ENCODE assay signal across 1 cellular context in the genomic region with DNA sequence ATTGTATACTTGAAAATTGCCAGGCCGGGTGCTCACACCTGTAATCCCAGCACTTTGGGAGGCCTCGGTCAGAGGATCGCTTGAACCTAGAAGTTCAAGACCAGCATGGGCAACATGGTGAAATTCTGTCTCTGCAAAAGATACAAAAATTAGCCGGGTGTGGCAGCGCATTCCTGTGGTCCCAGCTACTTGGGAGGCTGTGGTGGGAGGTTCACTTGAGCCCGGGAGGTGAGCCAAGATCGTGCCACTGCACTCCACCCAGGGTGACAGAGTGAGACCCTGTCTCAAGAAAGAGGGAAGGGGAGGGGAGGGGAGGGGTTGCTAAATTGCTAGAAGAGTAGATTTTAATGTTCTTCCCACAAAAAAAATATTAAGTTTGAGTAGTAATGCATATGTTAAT.
A peak's percentile ranks its signal among the peaks of the same experiment; 100 is the strongest.
TF ChIP-seq lines count a peak whose summit lies in the region.

No MANE protein-coding gene starts in this region.

TF ChIP-seq in GM12878, 131 proteins besides CTCF, POLR2A, EP300 and RAD21 (continued from another document):
- TF ChIP-seq, protein P1, sequence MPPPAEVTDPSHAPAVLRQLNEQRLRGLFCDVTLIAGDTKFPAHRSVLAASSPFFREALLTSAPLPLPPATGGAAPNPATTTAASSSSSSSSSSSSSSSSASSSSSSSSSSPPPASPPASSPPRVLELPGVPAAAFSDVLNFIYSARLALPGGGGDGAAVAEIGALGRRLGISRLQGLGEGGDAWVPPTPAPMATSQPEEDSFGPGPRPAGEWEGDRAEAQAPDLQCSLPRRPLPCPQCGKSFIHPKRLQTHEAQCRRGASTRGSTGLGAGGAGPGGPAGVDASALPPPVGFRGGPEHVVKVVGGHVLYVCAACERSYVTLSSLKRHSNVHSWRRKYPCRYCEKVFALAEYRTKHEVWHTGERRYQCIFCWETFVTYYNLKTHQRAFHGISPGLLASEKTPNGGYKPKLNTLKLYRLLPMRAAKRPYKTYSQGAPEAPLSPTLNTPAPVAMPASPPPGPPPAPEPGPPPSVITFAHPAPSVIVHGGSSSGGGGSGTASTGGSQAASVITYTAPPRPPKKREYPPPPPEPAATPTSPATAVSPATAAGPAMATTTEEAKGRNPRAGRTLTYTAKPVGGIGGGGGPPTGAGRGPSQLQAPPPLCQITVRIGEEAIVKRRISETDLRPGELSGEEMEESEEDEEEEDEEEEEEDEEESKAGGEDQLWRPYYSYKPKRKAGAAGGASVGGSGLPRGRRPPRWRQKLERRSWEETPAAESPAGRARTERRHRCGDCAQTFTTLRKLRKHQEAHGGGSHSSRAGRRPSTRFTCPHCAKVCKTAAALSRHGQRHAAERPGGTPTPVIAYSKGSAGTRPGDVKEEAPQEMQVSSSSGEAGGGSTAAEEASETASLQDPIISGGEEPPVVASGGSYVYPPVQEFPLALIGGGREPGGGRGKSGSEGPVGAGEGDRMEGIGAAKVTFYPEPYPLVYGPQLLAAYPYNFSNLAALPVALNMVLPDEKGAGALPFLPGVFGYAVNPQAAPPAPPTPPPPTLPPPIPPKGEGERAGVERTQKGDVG (CRISPR knock-in tag; IDR thresholded peaks at IDR 0.05): peak; percentile 48; the same call in 1 of the 2 replicates
- peak; percentile 2; the same call in 1 of the 2 replicates for TF ChIP-seq CHD1 (IDR thresholded peaks at IDR 0.05; ENCODE audit: low read depth, low read length)
